Comparison of ENCODE assay signal across 29 cellular contexts in genomic region chr2:147351789-147352188, GRCh38.
DNase-seq lines count a peak whose midpoint lies in the region; ATAC-seq and TF ChIP-seq lines count a peak whose summit lies in the region.
"Had no signal": no experiment of that assay in that cellular context is flagged by ENCODE, and none has a peak within 500 bp of the region (broad histone marks: within the 10 kb centered on the region; RNA-seq: fewer than 3 reads in every experiment).

No MANE protein-coding gene starts in this region.

- DNase-seq in NCI-H1417 (lab: John Stamatoyannopoulos, UW), result peak in 2 of 3 experiments; percentile 8 to 38
- no peak for DNase-seq in NCI-H1417 treated with DMSO at 0.1 percent for 48 hours (lab: John Stamatoyannopoulos, UW)
- DNase-seq in NCI-H69 (lab: John Stamatoyannopoulos, UW), result peak; percentile 43
- DNase-seq in body of pancreas, result peak; percentile 17 to 52 (median 26)
- peak; percentile 28 for DNase-seq in retina
- DNase-seq in NOMO-1 treated with DMSO at 0.1 percent for 48 hours (lab: John Stamatoyannopoulos, UW; ENCODE audit: unreplicated experiment), result no peak
- no peak for DNase-seq in omental fat pad (ENCODE audit: low spot score)
- DNase-seq: activated CD4-positive, alpha-beta T cell treated with anti-CD3 and anti-CD28 coated beads for 48 hours; activated CD8-positive, alpha-beta memory T cell treated with anti-CD3 and anti-CD28 coated beads for 24 hours; activated effector memory CD4-positive, alpha-beta T cell treated with anti-CD3 and anti-CD28 coated beads, Interleukin-2, amount 50 U/mL, for 16 hours; activated naive CD8-positive, alpha-beta T cell treated with anti-CD3 and anti-CD28 coated beads for 36 hours; activated T-cell treated with anti-CD3 and anti-CD28 coated beads, Interleukin-2, amount 50 U/mL, for 1 hour; CD8-positive, alpha-beta T cell; central memory CD4-positive, alpha-beta T cell; esophagus squamous epithelium; GM23248; Kasumi-1; left cardiac atrium; MV-4-11; NCI-H2171; PC-9; stimulated activated naive CD8-positive, alpha-beta T cell treated with anti-CD3 and anti-CD28 coated beads, Interleukin-15, Interleukin-2, amounts not matched to agents 100 U/mL and 50 U/mL, for 24 hours had no signal

- peaks cover 16% of the 10 kb centered on the region for H3K4me1 ChIP-seq in body of pancreas
- H3K4me1 ChIP-seq: esophagus squamous epithelium, vagina had no signal

- H3K27me3 ChIP-seq in body of pancreas, result no peaks in the 10 kb centered on the region
- H3K27me3 ChIP-seq: esophagus squamous epithelium, hepatocyte, vagina had no signal

- no peaks in the 10 kb centered on the region for H3K9me3 ChIP-seq in body of pancreas
- H3K9me3 ChIP-seq: esophagus squamous epithelium, thoracic aorta, vagina had no signal

- 63 to 69% methylated on average over 5 of the region's 5 CpGs for WGBS in body of pancreas, 2 donors

- ATAC-seq in body of pancreas (peak; percentile 34), omental fat pad (ENCODE audit: low FRiP score) (no peak), HG03280 (IDR thresholded peaks at IDR 0.05; ENCODE audit: unreplicated experiment) (no peak)
- ATAC-seq: CD8-positive, alpha-beta T cell; HepG2; left cardiac atrium; Right ventricle myocardium inferior; stimulated activated naive CD8-positive, alpha-beta T cell treated with anti-CD3 and anti-CD28 coated beads, Interleukin-15, Interleukin-2, amounts not matched to agents 100 U/mL and 50 U/mL, for 24 hours had no signal

- TF ChIP-seq CTCF in body of pancreas (IDR thresholded peaks at IDR 0.05) (no peak), omental fat pad (IDR thresholded peaks at IDR 0.05) (no peak)

- peak overlapping the region in 3 of 4 donors; percentile 36 to 65 (median 54) for H3K27ac ChIP-seq in body of pancreas
- H3K27ac ChIP-seq: esophagus squamous epithelium, GM23248, hepatocyte, PC-9, thoracic aorta, vagina, VCaP had no signal

- intact Hi-C loops in body of pancreas (cut with DNase I), result no loop called here

- no peaks in the 10 kb centered on the region for H3K36me3 ChIP-seq in body of pancreas (replicated peaks in 1 of 2; ENCODE audit: insufficient read depth in 1 of 2, low read depth in 2 of 2)
- H3K36me3 ChIP-seq: esophagus squamous epithelium, thoracic aorta, vagina had no signal

- no peak overlapping the region for H3K4me3 ChIP-seq in body of pancreas
- H3K4me3 ChIP-seq: esophagus squamous epithelium, GM23248, hepatocyte, PC-9, thoracic aorta, vagina had no signal

- TF ChIP-seq POLR2A in body of pancreas (IDR thresholded peaks at IDR 0.05), result no peak

Comparison
In these comparisons a context has a peak if more than half of its experiments do, and no peak if none do; other contexts are left out.
1. DNase-seq: peak in NCI-H1417 (2 of 3), NCI-H69 (single experiment), body of pancreas (4 of 4) and retina (single experiment); none in NCI-H1417 treated with DMSO at 0.1 percent for 48 hours (single experiment), NOMO-1 treated with DMSO at 0.1 percent for 48 hours (single experiment) and omental fat pad (single experiment).